In genomic region chr3:81927811-81928210, GRCh38 we compare ENCODE assay signal across 34 cellular contexts.
"Had no signal": no experiment of that assay in that cellular context is flagged by ENCODE, and none has a peak within 500 bp of the region (broad histone marks: within the 10 kb centered on the region; RNA-seq: fewer than 3 reads in every experiment).

No MANE protein-coding gene starts in this region.

- H3K36me3 ChIP-seq: MG63 had no signal

- H3K4me3 ChIP-seq: MG63 had no signal

- H3K27me3 ChIP-seq: MG63 had no signal

- DNase-seq: Karpas-422, Kasumi-1, MG63, MM.1S, MV-4-11, NCI-H1048, NCI-H1092, NCI-H1092 treated with DMSO at 0.1 percent for 48 hours, NCI-H1105, NCI-H1105 treated with DMSO at 0.1 percent for 48 hours, NCI-H1417, NCI-H1417 treated with DMSO at 0.1 percent for 48 hours, NCI-H1436, NCI-H1436 treated with DMSO at 0.1 percent for 48 hours, NCI-H146, NCI-H1694, NCI-H1694 treated with DMSO at 0.1 percent for 48 hours, NCI-H187, NCI-H187 treated with DMSO at 0.1 percent for 48 hours, NCI-H1930, NCI-H2029, NCI-H2029 treated with DMSO at 0.1 percent for 48 hours, NCI-H2081, NCI-H2081 treated with DMSO at 0.1 percent for 48 hours, NCI-H2107, NCI-H2171, NCI-H2171 treated with DMSO at 0.1 percent for 48 hours, NCI-H2227 treated with DMSO at 0.1 percent for 48 hours, NCI-H226, NCI-H345, NCI-H446, NCI-H446 treated with DMSO at 0.1 percent for 48 hours, NCI-H510A, NCI-H510A treated with DMSO at 0.1 percent for 48 hours had no signal

- H3K9me3 ChIP-seq: MG63 had no signal
